ENCODE assay signal across 1 cellular context in genomic region chr6:35776364-35777215, GRCh38.
TF ChIP-seq lines count a peak whose summit lies in the region.

CLPSL2 (plus strand) TSS chr6:35776598; CDS start chr6:35776619, 21 bp downstream.

TF ChIP-seq in WTC11, 78 proteins besides CTCF, POLR2A, EP300 and RAD21 (continued from another document):
- 0 out of 2 replicates have a peak, but pooled peaks have one; percentile 56 for TF ChIP-seq IRF1 (CRISPR knock-in tag; IDR thresholded peaks at IDR 0.05)
- TF ChIP-seq FOXP4 (CRISPR knock-in tag; IDR thresholded peaks at IDR 0.05): 0 out of 2 replicates have a peak, but pooled peaks have one; percentile 22
- 0 out of 2 replicates have a peak, but pooled peaks have one; percentile 21 for TF ChIP-seq ZNF232 (CRISPR knock-in tag; IDR thresholded peaks at IDR 0.05)
- TF ChIP-seq USF1 (CRISPR knock-in tag; IDR thresholded peaks at IDR 0.05): peak; percentile 94
- TF ChIP-seq TEAD1 (CRISPR knock-in tag; IDR thresholded peaks at IDR 0.05): no peak; the same call in 1 of the 2 replicates
- no peak for TF ChIP-seq ATF2 (CRISPR knock-in tag; IDR thresholded peaks at IDR 0.05; ENCODE audit: borderline replicate concordance, low read depth)
- no peak for TF ChIP-seq CDX4 (CRISPR knock-in tag; IDR thresholded peaks at IDR 0.05; ENCODE audit: borderline replicate concordance)
- TF ChIP-seq ETV6 (CRISPR knock-in tag; IDR thresholded peaks at IDR 0.05): peak; percentile 78
- no peak for TF ChIP-seq CBFB (CRISPR knock-in tag; IDR thresholded peaks at IDR 0.05; ENCODE audit: low read depth)
- peak; percentile 53; the same call in 1 of the 2 replicates for TF ChIP-seq KAT7 (CRISPR knock-in tag; IDR thresholded peaks at IDR 0.05; ENCODE audit: borderline replicate concordance)
- peak; percentile 45; the same call in 1 of the 2 replicates for TF ChIP-seq FOXK1 (CRISPR knock-in tag; IDR thresholded peaks at IDR 0.05)
- TF ChIP-seq E2F5 (CRISPR knock-in tag; IDR thresholded peaks at IDR 0.05): peak; percentile 47; the same call in 1 of the 2 replicates
- no peak for TF ChIP-seq ZNF671 (CRISPR knock-in tag; IDR thresholded peaks at IDR 0.05)
- TF ChIP-seq NFE2L1 (CRISPR knock-in tag; IDR thresholded peaks at IDR 0.05): 0 out of 2 replicates have a peak, but pooled peaks have one; percentile 69
TF ChIP-seq in WTC11: peak in this region for 16.
